ENCODE assay signal across 20 cellular contexts in the genomic region with DNA sequence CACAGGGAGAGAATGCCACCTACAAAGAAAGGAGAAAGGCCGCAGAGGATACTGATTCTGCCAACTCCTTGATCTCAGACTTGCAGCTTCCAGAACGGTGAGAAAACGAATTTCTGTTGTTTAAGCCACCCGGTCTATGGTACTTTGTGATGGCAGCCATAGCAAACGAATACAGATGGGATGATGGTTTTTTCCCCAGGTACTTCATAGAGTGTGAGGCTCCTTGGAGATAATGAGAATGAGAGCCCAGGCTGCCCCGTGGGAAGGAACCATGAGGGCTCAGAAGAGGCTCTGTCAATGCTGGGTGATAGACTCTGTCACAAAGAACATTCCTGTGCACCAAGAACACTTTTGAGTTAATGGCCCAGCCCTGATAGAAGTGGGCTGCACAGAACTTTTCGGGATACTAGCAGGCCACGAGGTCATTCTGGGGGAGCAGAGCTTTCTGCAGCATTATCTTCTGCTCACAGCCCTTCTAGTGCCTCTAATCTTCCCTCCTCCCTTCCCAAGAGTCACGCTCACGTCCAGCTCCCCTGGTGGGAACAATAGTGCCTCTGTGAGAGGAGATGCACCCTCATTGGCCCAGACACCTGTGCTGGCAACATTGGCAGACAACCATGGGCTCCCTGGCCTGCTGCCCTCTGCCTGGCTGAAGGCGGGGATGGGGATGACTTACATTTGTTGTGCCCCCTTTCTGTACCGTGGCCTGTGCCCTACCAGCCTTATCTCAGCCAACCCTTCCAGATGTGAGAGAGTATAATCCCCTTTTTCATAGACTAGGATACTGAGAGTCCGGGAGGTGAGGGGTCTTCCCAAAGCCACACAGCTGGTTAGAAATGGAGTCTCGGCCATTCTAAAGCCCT. TPM values are rescaled to one million over a fixed set of nuclear protein-coding genes. Genes with fewer than 3 reads are reported as not detected.
A peak's percentile ranks its signal among the peaks of the same experiment; 100 is the strongest.
DNase-seq lines count a peak whose midpoint lies in the region; ATAC-seq and TF ChIP-seq lines count a peak whose summit lies in the region.
"Had no signal": no experiment of that assay in that cellular context is flagged by ENCODE, and none has a peak within 500 bp of the region (broad histone marks: within the 10 kb centered on the region; RNA-seq: fewer than 3 reads in every experiment).

No MANE protein-coding gene starts in this region.

- H3K27ac Mint-ChIP-seq in Calu3 (ENCODE audit: unreplicated experiment) (no peak overlapping the region), osteocyte (ENCODE audit: unreplicated experiment) (no peak overlapping the region)
- H3K27ac Mint-ChIP-seq: CD8-positive, alpha-beta T cell had no signal

- H3K4me1 ChIP-seq in HEK293 (ENCODE audit: control insufficient read depth, insufficient read depth, low read length) (no peaks in the 10 kb centered on the region), body of pancreas (peaks cover 6% of the 10 kb centered on the region), stomach (no peaks in the 10 kb centered on the region)
- H3K4me1 ChIP-seq: HAP-1 had no signal

- BruUV-seq in Calu3 (replicated peaks; lab: Mats Ljungman, UMichigan) = no TSS peak

- POLR2A ChIA-PET in HEK293 (lab: Yijun Ruan, JAX) = no interaction called here

- peak; percentile 84 for ATAC-seq in body of pancreas
- no peak for ATAC-seq in HG03520 (IDR thresholded peaks at IDR 0.05; ENCODE audit: unreplicated experiment)
- ATAC-seq: CD8-positive, alpha-beta T cell had no signal

- no peak for TF ChIP-seq EP300 in stomach (IDR thresholded peaks at IDR 0.05)

- no peaks in the 10 kb centered on the region for H3K9me3 Mint-ChIP-seq in Calu3 (ENCODE audit: low read depth, unreplicated experiment)
- H3K9me3 Mint-ChIP-seq in osteocyte (ENCODE audit: unreplicated experiment) = no peaks in the 10 kb centered on the region
- H3K9me3 Mint-ChIP-seq: CD8-positive, alpha-beta T cell had no signal

- DNase-seq in Calu3 = peak; percentile 24
- DNase-seq in body of pancreas = peak; percentile 39 to 56 (median 48)
- DNase-seq in osteocyte (ENCODE audit: extremely low spot score, unreplicated experiment) = peak; percentile 67
- DNase-seq in head of caudate nucleus = no peak
- no peak for DNase-seq in stomach
- DNase-seq: CD8-positive, alpha-beta T cell; DND-41; KBM-7; NCI-H1105 treated with DMSO at 0.1 percent for 48 hours; NCI-H1694; NCI-H2107; NCI-H510A; NCI-H774; PC-9; SIG-M5 had no signal

- H3K36me3 Mint-ChIP-seq in Calu3 (ENCODE audit: insufficient read depth, unreplicated experiment) = no peaks in the 10 kb centered on the region
- no peaks in the 10 kb centered on the region for H3K36me3 Mint-ChIP-seq in osteocyte (ENCODE audit: unreplicated experiment)
- H3K36me3 Mint-ChIP-seq: CD8-positive, alpha-beta T cell had no signal

- 65 to 70% methylated on average over 13 to 14 of the region's 14 CpGs for WGBS in body of pancreas, 2 donors
- WGBS in stomach, 5 donors = 71 to 79% (median 78%) methylated on average over 13 to 14 of the region's 14 CpGs

- H3K4me3 ChIP-seq in HEK293 (ENCODE audit: low read depth, low read length) = no peak overlapping the region
- no peak overlapping the region for H3K4me3 ChIP-seq in body of pancreas
- no peak overlapping the region for H3K4me3 ChIP-seq in stomach
- H3K4me3 ChIP-seq: BLaER1 treated with 17β-estradiol and CSF1 and Interleukin-3, amounts not matched to agents 10 nM and 100 nM; HAP-1; PC-9 had no signal

- H3K36me3 ChIP-seq in HEK293 (ENCODE audit: control insufficient read depth in 2 of 2, insufficient read depth in 1 of 2, low read length in 2 of 2) (no peaks in the 10 kb centered on the region), body of pancreas (replicated peaks in 1 of 2; ENCODE audit: insufficient read depth in 1 of 2, low read depth in 2 of 2) (no peaks in the 10 kb centered on the region), stomach (no peaks in the 10 kb centered on the region)
- H3K36me3 ChIP-seq: BLaER1 treated with 17β-estradiol and CSF1 and Interleukin-3, amounts not matched to agents 10 nM and 100 nM; HAP-1 had no signal

- H3K4me1 Mint-ChIP-seq in Calu3 (ENCODE audit: low read depth, unreplicated experiment) (no peaks in the 10 kb centered on the region), osteocyte (ENCODE audit: unreplicated experiment) (peaks cover 2% of the 10 kb centered on the region)

- TF ChIP-seq CTCF in Calu3 (IDR thresholded peaks at IDR 0.05; ENCODE audit: unreplicated experiment) (no peak), HEK293 (tag by site-specific recombination; IDR thresholded peaks at IDR 0.05) (no peak), body of pancreas (IDR thresholded peaks at IDR 0.05) (no peak), osteocyte (IDR thresholded peaks at IDR 0.05) (no peak), stomach (IDR thresholded peaks at IDR 0.05) (no peak)

- CTCF ChIA-PET in Calu3 (lab: Charles Lee) (no interaction called here), HEK293 (lab: Yijun Ruan, JAX) (interaction anchor here (0.9 to 3.7 kb wide), 2 partner anchors 20 kb away, joined by 3 to 15 read pairs; no protein-coding TSS in a partner anchor)

- H3K27me3 ChIP-seq in body of pancreas (no peaks in the 10 kb centered on the region), stomach (no peaks in the 10 kb centered on the region)
- H3K27me3 ChIP-seq: BLaER1 treated with 17β-estradiol and CSF1 and Interleukin-3, amounts not matched to agents 10 nM and 100 nM had no signal

- H3K4me3 Mint-ChIP-seq in Calu3 (ENCODE audit: low read depth, unreplicated experiment) (no peak overlapping the region), osteocyte (ENCODE audit: unreplicated experiment) (no peak overlapping the region)
- H3K4me3 Mint-ChIP-seq: CD8-positive, alpha-beta T cell had no signal

- TF ChIP-seq POLR2A in body of pancreas (IDR thresholded peaks at IDR 0.05) = no peak
- no peak for TF ChIP-seq POLR2A in stomach (IDR thresholded peaks at IDR 0.05)

- H3K9me3 ChIP-seq in HEK293 (ENCODE audit: control insufficient read depth, insufficient read depth, low read depth, low read length) = no peaks in the 10 kb centered on the region
- no peaks in the 10 kb centered on the region for H3K9me3 ChIP-seq in body of pancreas
- no peaks in the 10 kb centered on the region for H3K9me3 ChIP-seq in stomach
- H3K9me3 ChIP-seq: BLaER1 treated with 17β-estradiol and CSF1 and Interleukin-3, amounts not matched to agents 10 nM and 100 nM; HAP-1 had no signal

- intact Hi-C loops in Calu3 (cut with micrococcal nuclease; ENCODE audit: unreplicated experiment) = no loop called here
- intact Hi-C loops in body of pancreas (cut with DNase I) = no loop called here
- intact Hi-C loops in head of caudate nucleus (cut with DNase I) = no loop called here
- intact Hi-C loops in stomach (cut with DNase I; ENCODE audit: low total_unique reads) = no loop called here

- peaks cover 36% of the 10 kb centered on the region for H3K27me3 Mint-ChIP-seq in Calu3 (ENCODE audit: unreplicated experiment)
- H3K27me3 Mint-ChIP-seq in osteocyte (ENCODE audit: unreplicated experiment) = peaks cover 5% of the 10 kb centered on the region

- H3K27ac ChIP-seq in HEK293 (ENCODE audit: extremely low read depth, low read depth, low read length) = no peak overlapping the region
- H3K27ac ChIP-seq in body of pancreas = peak overlapping the region in 1 of 4 donors; percentile 11
- no peak overlapping the region for H3K27ac ChIP-seq in stomach
- H3K27ac ChIP-seq: BLaER1 treated with 17β-estradiol and CSF1 and Interleukin-3, amounts not matched to agents 10 nM and 100 nM; PC-9; RWPE1 had no signal

TF ChIP-seq in HEK293, 187 proteins besides CTCF, POLR2A, EP300 and RAD21:
- TF ChIP-seq ZBTB17 (tag by site-specific recombination; IDR thresholded peaks at IDR 0.05) (peak; percentile 76), KLF10 (tag by site-specific recombination; IDR thresholded peaks at IDR 0.05) (no peak)

RNA-seq across cellular contexts. Expression of a gene that starts 5.2 kb away (rescaled TPM):
- total RNA-seq in Calu3 (2022) (not detected in 2 replicates), body of pancreas (not detected), osteocyte (not detected in 2 replicates), stomach (1 to 10 TPM in 1 of 5 donors, not detected in 4; 1.3 TPM)
- polyA plus RNA-seq in stomach = under 1 TPM in 1 of 3 donors, not detected in 2; 0.13 TPM
- total RNA-seq: CD8-positive, alpha-beta T cell; PC-9 had no signal

RNA-seq across cellular contexts. Expression of a gene that starts 17.2 kb away (rescaled TPM):
- 138 and 140 TPM in 2 replicates for total RNA-seq in Calu3 (2022)
- 1 to 10 TPM; 1.0 to 7.3 TPM for total RNA-seq in body of pancreas
- 11.3 and 14.9 TPM in 2 replicates for total RNA-seq in osteocyte
- 10 to 100 TPM in 3 of 5 donors, 1 to 10 TPM in 2; 7.2 to 43.8 (median 30.5) TPM for total RNA-seq in stomach
- 1 to 10 TPM; 5.7 to 9.3 (median 7.0) TPM for polyA plus RNA-seq in stomach

Comparison
In these comparisons a context has a peak if more than half of its experiments do, and no peak if none do; other contexts are left out.
1. DNase-seq: peak in Calu3 (single experiment), body of pancreas (4 of 4) and osteocyte (single experiment); none in head of caudate nucleus (0 of 42) and stomach (single experiment).